ENCODE assay signal across 1 cellular context in the genomic region with DNA sequence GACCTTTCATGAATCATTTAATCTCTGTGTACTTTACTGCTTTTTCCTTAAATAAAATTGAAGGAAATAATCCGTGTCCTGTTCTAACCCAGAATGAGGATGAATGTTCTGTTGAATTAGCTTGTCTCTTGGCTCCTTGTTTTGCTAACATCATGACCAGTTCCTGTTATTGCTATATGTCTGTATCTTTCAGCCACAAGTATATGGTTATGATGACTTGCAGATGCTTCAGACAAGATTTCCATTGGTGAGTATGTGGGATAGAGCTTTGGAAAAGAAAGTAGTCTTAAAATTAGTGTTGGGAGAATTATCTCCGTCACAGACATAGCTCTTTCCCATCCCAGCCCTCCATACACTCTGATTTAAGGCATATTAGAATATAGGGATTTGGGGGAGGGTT.
TF ChIP-seq lines count a peak whose summit lies in the region.

No MANE protein-coding gene starts in this region.

TF ChIP-seq in WTC11, 78 proteins besides CTCF, POLR2A, EP300 and RAD21 (continued from another document):
- TF ChIP-seq, protein P1, sequence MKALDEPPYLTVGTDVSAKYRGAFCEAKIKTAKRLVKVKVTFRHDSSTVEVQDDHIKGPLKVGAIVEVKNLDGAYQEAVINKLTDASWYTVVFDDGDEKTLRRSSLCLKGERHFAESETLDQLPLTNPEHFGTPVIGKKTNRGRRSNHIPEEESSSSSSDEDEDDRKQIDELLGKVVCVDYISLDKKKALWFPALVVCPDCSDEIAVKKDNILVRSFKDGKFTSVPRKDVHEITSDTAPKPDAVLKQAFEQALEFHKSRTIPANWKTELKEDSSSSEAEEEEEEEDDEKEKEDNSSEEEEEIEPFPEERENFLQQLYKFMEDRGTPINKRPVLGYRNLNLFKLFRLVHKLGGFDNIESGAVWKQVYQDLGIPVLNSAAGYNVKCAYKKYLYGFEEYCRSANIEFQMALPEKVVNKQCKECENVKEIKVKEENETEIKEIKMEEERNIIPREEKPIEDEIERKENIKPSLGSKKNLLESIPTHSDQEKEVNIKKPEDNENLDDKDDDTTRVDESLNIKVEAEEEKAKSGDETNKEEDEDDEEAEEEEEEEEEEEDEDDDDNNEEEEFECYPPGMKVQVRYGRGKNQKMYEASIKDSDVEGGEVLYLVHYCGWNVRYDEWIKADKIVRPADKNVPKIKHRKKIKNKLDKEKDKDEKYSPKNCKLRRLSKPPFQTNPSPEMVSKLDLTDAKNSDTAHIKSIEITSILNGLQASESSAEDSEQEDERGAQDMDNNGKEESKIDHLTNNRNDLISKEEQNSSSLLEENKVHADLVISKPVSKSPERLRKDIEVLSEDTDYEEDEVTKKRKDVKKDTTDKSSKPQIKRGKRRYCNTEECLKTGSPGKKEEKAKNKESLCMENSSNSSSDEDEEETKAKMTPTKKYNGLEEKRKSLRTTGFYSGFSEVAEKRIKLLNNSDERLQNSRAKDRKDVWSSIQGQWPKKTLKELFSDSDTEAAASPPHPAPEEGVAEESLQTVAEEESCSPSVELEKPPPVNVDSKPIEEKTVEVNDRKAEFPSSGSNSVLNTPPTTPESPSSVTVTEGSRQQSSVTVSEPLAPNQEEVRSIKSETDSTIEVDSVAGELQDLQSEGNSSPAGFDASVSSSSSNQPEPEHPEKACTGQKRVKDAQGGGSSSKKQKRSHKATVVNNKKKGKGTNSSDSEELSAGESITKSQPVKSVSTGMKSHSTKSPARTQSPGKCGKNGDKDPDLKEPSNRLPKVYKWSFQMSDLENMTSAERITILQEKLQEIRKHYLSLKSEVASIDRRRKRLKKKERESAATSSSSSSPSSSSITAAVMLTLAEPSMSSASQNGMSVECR (CRISPR knock-in tag; IDR thresholded peaks at IDR 0.05; ENCODE audit: borderline replicate concordance), result no peak
- TF ChIP-seq, protein P2, sequence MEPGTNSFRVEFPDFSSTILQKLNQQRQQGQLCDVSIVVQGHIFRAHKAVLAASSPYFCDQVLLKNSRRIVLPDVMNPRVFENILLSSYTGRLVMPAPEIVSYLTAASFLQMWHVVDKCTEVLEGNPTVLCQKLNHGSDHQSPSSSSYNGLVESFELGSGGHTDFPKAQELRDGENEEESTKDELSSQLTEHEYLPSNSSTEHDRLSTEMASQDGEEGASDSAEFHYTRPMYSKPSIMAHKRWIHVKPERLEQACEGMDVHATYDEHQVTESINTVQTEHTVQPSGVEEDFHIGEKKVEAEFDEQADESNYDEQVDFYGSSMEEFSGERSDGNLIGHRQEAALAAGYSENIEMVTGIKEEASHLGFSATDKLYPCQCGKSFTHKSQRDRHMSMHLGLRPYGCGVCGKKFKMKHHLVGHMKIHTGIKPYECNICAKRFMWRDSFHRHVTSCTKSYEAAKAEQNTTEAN (CRISPR knock-in tag; IDR thresholded peaks at IDR 0.05), result no peak
- TF ChIP-seq TCF7 (CRISPR knock-in tag; IDR thresholded peaks at IDR 0.05; ENCODE audit: low read depth) (no peak), TP53 (CRISPR knock-in tag; IDR thresholded peaks at IDR 0.05) (no peak), CBFB (CRISPR knock-in tag; IDR thresholded peaks at IDR 0.05; ENCODE audit: low read depth) (no peak), NR1H2 (CRISPR knock-in tag; IDR thresholded peaks at IDR 0.05) (no peak)
- TF ChIP-seq, protein P3, sequence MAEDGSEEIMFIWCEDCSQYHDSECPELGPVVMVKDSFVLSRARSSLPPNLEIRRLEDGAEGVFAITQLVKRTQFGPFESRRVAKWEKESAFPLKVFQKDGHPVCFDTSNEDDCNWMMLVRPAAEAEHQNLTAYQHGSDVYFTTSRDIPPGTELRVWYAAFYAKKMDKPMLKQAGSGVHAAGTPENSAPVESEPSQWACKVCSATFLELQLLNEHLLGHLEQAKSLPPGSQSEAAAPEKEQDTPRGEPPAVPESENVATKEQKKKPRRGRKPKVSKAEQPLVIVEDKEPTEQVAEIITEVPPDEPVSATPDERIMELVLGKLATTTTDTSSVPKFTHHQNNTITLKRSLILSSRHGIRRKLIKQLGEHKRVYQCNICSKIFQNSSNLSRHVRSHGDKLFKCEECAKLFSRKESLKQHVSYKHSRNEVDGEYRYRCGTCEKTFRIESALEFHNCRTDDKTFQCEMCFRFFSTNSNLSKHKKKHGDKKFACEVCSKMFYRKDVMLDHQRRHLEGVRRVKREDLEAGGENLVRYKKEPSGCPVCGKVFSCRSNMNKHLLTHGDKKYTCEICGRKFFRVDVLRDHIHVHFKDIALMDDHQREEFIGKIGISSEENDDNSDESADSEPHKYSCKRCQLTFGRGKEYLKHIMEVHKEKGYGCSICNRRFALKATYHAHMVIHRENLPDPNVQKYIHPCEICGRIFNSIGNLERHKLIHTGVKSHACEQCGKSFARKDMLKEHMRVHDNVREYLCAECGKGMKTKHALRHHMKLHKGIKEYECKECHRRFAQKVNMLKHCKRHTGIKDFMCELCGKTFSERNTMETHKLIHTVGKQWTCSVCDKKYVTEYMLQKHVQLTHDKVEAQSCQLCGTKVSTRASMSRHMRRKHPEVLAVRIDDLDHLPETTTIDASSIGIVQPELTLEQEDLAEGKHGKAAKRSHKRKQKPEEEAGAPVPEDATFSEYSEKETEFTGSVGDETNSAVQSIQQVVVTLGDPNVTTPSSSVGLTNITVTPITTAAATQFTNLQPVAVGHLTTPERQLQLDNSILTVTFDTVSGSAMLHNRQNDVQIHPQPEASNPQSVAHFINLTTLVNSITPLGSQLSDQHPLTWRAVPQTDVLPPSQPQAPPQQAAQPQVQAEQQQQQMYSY (CRISPR knock-in tag; IDR thresholded peaks at IDR 0.05), result no peak
- TF ChIP-seq, protein P4, sequence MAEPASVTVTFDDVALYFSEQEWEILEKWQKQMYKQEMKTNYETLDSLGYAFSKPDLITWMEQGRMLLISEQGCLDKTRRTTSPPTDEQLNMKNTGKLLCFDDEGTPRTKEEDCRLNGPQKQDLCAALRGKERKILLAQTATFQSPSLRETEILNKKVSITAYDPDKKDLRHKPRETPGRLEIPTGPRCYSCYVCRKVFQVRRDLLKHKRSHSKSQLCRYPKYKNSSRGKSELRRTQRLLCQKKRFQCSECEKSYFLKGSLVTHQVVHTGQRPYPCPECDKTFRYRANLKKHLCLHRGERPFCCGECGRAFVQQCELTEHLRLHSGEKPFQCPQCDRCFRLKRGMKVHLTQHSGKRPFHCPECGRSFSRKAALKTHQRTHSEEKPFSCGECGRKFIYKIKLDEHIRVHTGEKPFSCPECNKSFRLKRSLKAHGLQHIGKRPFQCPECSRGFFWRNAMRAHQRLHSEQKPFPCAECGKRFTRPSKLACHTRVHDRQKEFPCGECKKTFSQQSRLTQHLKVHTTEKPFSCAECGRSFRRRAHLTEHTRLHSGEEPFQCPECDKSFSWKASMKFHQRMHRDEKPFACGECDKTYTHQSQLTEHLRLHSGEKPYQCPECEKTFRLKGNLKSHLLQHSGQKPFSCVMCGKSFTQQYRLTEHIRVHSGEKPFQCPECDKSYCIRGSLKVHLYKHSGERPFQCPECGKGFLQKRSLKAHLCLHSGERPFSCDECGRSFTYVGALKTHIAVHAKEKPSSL (CRISPR knock-in tag; conservative IDR thresholded peaks at IDR 0.05), result no peak
- TF ChIP-seq, protein P5, sequence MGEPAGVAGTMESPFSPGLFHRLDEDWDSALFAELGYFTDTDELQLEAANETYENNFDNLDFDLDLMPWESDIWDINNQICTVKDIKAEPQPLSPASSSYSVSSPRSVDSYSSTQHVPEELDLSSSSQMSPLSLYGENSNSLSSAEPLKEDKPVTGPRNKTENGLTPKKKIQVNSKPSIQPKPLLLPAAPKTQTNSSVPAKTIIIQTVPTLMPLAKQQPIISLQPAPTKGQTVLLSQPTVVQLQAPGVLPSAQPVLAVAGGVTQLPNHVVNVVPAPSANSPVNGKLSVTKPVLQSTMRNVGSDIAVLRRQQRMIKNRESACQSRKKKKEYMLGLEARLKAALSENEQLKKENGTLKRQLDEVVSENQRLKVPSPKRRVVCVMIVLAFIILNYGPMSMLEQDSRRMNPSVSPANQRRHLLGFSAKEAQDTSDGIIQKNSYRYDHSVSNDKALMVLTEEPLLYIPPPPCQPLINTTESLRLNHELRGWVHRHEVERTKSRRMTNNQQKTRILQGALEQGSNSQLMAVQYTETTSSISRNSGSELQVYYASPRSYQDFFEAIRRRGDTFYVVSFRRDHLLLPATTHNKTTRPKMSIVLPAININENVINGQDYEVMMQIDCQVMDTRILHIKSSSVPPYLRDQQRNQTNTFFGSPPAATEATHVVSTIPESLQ (CRISPR knock-in tag; IDR thresholded peaks at IDR 0.05), result no peak
- TF ChIP-seq, protein P6, sequence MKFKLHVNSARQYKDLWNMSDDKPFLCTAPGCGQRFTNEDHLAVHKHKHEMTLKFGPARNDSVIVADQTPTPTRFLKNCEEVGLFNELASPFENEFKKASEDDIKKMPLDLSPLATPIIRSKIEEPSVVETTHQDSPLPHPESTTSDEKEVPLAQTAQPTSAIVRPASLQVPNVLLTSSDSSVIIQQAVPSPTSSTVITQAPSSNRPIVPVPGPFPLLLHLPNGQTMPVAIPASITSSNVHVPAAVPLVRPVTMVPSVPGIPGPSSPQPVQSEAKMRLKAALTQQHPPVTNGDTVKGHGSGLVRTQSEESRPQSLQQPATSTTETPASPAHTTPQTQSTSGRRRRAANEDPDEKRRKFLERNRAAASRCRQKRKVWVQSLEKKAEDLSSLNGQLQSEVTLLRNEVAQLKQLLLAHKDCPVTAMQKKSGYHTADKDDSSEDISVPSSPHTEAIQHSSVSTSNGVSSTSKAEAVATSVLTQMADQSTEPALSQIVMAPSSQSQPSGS (CRISPR knock-in tag; IDR thresholded peaks at IDR 0.05; ENCODE audit: borderline replicate concordance, low read depth), result no peak
